Comparison of ENCODE assay signal across 22 cellular contexts in genomic region chr16:87437327-87437726, GRCh38.
"Had no signal": no experiment of that assay in that cellular context is flagged by ENCODE, and none has a peak within 500 bp of the region (broad histone marks: within the 10 kb centered on the region; RNA-seq: fewer than 3 reads in every experiment).

No MANE protein-coding gene starts in this region.

- H3K27me3 ChIP-seq: adrenal gland had no signal

- H3K27me3 Mint-ChIP-seq: activated CD4-positive, alpha-beta memory T cell treated with anti-CD3 and anti-CD28 coated beads for 36 hours had no signal

- H3K4me3 Mint-ChIP-seq: activated B cell treated with CpG ODN at 0.5 μM for 24 hours had no signal

- H3K9me3 Mint-ChIP-seq: activated B cell treated with CpG ODN at 0.5 μM for 24 hours; activated CD4-positive, alpha-beta memory T cell treated with anti-CD3 and anti-CD28 coated beads for 36 hours; activated CD4-positive, alpha-beta T cell treated with anti-CD3 and anti-CD28 coated beads, Interleukin-2, amount 10 ng/mL, durations not matched to agents 24 days and 14 days; activated naive CD8-positive, alpha-beta T cell treated with anti-CD3 and anti-CD28 coated beads, Interleukin-2, amount 10 ng/mL, durations not matched to agents 7 days and 5 days; activated T-helper 2 cell treated with anti-CD3 and anti-CD28 coated beads, Interferon-gamma antibody, Interleukin-2, Interleukin-4, amounts not matched to agents 10 μg/mL and 5 μg/mL and 100 μg/mL, durations not matched to agents 14 hours and 24 hours and 36 hours had no signal

- H3K27ac Mint-ChIP-seq: activated B cell treated with CpG ODN at 0.5 μM for 24 hours; activated naive CD8-positive, alpha-beta T cell treated with anti-CD3 and anti-CD28 coated beads, Interleukin-2, amount 10 ng/mL, durations not matched to agents 7 days and 5 days had no signal

- H3K4me3 ChIP-seq: adrenal gland, K562 had no signal

- H3K36me3 Mint-ChIP-seq: activated naive CD8-positive, alpha-beta T cell treated with anti-CD3 and anti-CD28 coated beads, Interleukin-2, amount 10 ng/mL, durations not matched to agents 7 days and 5 days had no signal

- DNase-seq: activated B cell treated with CpG ODN at 0.5 μM for 24 hours; activated CD4-positive, alpha-beta T cell treated with anti-CD3 and anti-CD28 coated beads for 1 hour; activated CD4-positive, alpha-beta T cell treated with anti-CD3 and anti-CD28 coated beads, Interleukin-2, amount 10 ng/mL, durations not matched to agents 24 days and 14 days; activated naive CD8-positive, alpha-beta T cell treated with anti-CD3 and anti-CD28 coated beads, Interleukin-2, amount 10 ng/mL, durations not matched to agents 7 days and 5 days; activated T-cell treated with anti-CD3 and anti-CD28 coated beads for 4 hours; adrenal gland; anterior cingulate cortex; Karpas-422; MM.1S; NCI-H1105 treated with DMSO at 0.1 percent for 48 hours; NCI-H1436 treated with DMSO at 0.1 percent for 48 hours; NCI-H187; NCI-H2081 treated with DMSO at 0.1 percent for 48 hours; NCI-H446 treated with DMSO at 0.1 percent for 48 hours; NCI-H524 treated with DMSO at 0.1 percent for 48 hours; NCI-H748 treated with DMSO at 0.1 percent for 48 hours; PC-3; SIG-M5; T1000 had no signal

- H3K9me3 ChIP-seq: adrenal gland had no signal
